ENCODE assay signal across 8 cellular contexts in the genomic region with DNA sequence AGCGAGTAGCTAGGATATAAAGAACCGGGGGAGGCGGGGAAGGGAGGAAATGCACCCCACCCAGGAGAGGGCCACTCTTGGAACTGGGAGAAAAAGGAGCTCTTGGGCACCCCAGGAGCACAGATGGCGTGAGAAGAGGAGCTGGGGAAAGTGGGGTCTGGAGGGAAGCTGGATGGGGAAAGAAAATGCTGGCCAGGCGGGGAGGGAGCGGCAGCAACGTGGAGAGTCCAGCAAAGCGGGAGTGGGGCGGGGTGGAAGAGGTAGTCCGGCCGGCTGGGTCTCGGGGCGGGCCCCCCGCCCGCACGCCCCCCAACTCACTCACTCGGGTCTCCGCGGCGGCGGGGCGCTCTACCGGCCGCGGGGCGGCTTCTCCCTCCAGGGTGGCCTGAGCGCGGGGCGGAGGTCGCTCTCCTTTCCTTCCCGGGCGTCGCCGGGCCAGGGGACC. TPM values are rescaled to one million over a fixed set of nuclear protein-coding genes. Genes with fewer than 3 reads are reported as not detected.
DNase-seq lines count a peak whose midpoint lies in the region; ATAC-seq, FAIRE-seq and TF ChIP-seq lines count a peak whose summit lies in the region.

No MANE protein-coding gene starts in this region.

- H3K9me3 ChIP-seq in A549, result no peaks in the 10 kb centered on the region

- POLR2A ChIA-PET in A549 (lab: Yijun Ruan, JAX), result interaction anchor here (0.7 to 2.6 kb wide), 16 partner anchors 9 to 523 kb away, joined by 3 to 41 read pairs (median 4); a partner anchor contains a TSS

- DNase-seq in A549 (ENCODE audit: low read depth in 1 of 2, low spot score in 1 of 2), result no peak
- no peak for DNase-seq in HFF-Myc (ENCODE audit: extremely low read depth, low read depth)
- DNase-seq in activated T-helper 1 cell treated with anti-CD3 and anti-CD28 coated beads, Interleukin-12 subunit alpha, Interleukin-12 subunit beta, Interleukin-2, Interleukin-4 antibody, amounts not matched to agents 30 ng/mL and 10 ng/mL and 1 ng/mL, durations not matched to agents 14 hours and 24 hours and 36 hours (ENCODE audit: low spot score), result no peak
- peak; percentile 59 for DNase-seq in left ventricle myocardium superior
- DNase-seq in sciatic nerve (ENCODE audit: low spot score), result peak; percentile 74
- DNase-seq in NCI-H2081 treated with DMSO at 0.1 percent for 48 hours (lab: John Stamatoyannopoulos, UW), result no peak
- no peak for DNase-seq in pons (ENCODE audit: low spot score)
- no peak for DNase-seq in GM19238 (ENCODE audit: insufficient read length, low spot score)

- peak overlapping the region; percentile 97 for H3K4me3 Mint-ChIP-seq in activated T-helper 1 cell treated with anti-CD3 and anti-CD28 coated beads, Interleukin-12 subunit alpha, Interleukin-12 subunit beta, Interleukin-2, Interleukin-4 antibody, amounts not matched to agents 30 ng/mL and 10 ng/mL and 1 ng/mL, durations not matched to agents 14 hours and 24 hours and 36 hours

- CTCF ChIA-PET in A549 (lab: Yijun Ruan, JAX), result interaction anchor here (0.6 to 1.7 kb wide), 8 partner anchors 8 to 73 kb away, joined by 3 to 6 read pairs (median 4); no protein-coding TSS in a partner anchor

- H3K27ac Mint-ChIP-seq in activated T-helper 1 cell treated with anti-CD3 and anti-CD28 coated beads, Interleukin-12 subunit alpha, Interleukin-12 subunit beta, Interleukin-2, Interleukin-4 antibody, amounts not matched to agents 30 ng/mL and 10 ng/mL and 1 ng/mL, durations not matched to agents 14 hours and 24 hours and 36 hours, result peak overlapping the region; percentile 98

- peaks cover 17% of the 10 kb centered on the region for H3K36me3 Mint-ChIP-seq in activated T-helper 1 cell treated with anti-CD3 and anti-CD28 coated beads, Interleukin-12 subunit alpha, Interleukin-12 subunit beta, Interleukin-2, Interleukin-4 antibody, amounts not matched to agents 30 ng/mL and 10 ng/mL and 1 ng/mL, durations not matched to agents 14 hours and 24 hours and 36 hours (ENCODE audit: low read depth)

- peaks cover 2% of the 10 kb centered on the region for H3K27me3 Mint-ChIP-seq in activated T-helper 1 cell treated with anti-CD3 and anti-CD28 coated beads, Interleukin-12 subunit alpha, Interleukin-12 subunit beta, Interleukin-2, Interleukin-4 antibody, amounts not matched to agents 30 ng/mL and 10 ng/mL and 1 ng/mL, durations not matched to agents 14 hours and 24 hours and 36 hours (ENCODE audit: insufficient read depth)

- H3K4me2 ChIP-seq in A549, result peak overlapping the region; percentile 94

- no peak for TF ChIP-seq EP300 in A549 (IDR thresholded peaks at IDR 0.05)

- peak overlapping the region; percentile 100 for H3K27ac ChIP-seq in A549

- peaks cover 27% of the 10 kb centered on the region for H3K4me1 Mint-ChIP-seq in activated T-helper 1 cell treated with anti-CD3 and anti-CD28 coated beads, Interleukin-12 subunit alpha, Interleukin-12 subunit beta, Interleukin-2, Interleukin-4 antibody, amounts not matched to agents 30 ng/mL and 10 ng/mL and 1 ng/mL, durations not matched to agents 14 hours and 24 hours and 36 hours (ENCODE audit: low read depth)

- no peak for FAIRE-seq in A549 (lab: Jason Lieb, UNC)

- TF ChIP-seq CTCF in A549 (IDR thresholded peaks at IDR 0.05) (no peak), HFF-Myc (IDR thresholded peaks at IDR 0.05; ENCODE audit: low read depth, low read length, missing control alignments) (no peak)

- TF ChIP-seq RAD21 in A549 (conservative IDR thresholded peaks at IDR 0.05 in 1 of 2, IDR thresholded peaks at IDR 0.05 in 1 of 2), result no peak

- WGBS in A549 (ENCODE audit: missing lambda C conversion rate), result under 1% methylated on average over 21 of the region's 34 CpGs

- no peaks in the 10 kb centered on the region for H3K9me3 Mint-ChIP-seq in activated T-helper 1 cell treated with anti-CD3 and anti-CD28 coated beads, Interleukin-12 subunit alpha, Interleukin-12 subunit beta, Interleukin-2, Interleukin-4 antibody, amounts not matched to agents 30 ng/mL and 10 ng/mL and 1 ng/mL, durations not matched to agents 14 hours and 24 hours and 36 hours

- ATAC-seq in A549, result no peak
- ATAC-seq in left ventricle myocardium superior, result no peak
- no peak for ATAC-seq in sciatic nerve

- peaks cover 15% of the 10 kb centered on the region for H3K4me1 ChIP-seq in A549

- H3K4me3 ChIP-seq in A549 (peak overlapping the region; percentile 96), HFF-Myc (replicated peaks; ENCODE audit: low read depth, low read length) (peak overlapping the region; percentile 98)

- no peak for TF ChIP-seq POLR2A in A549 (IDR thresholded peaks at IDR 0.05; ENCODE audit: low read length)

- intact Hi-C loops in activated T-helper 1 cell treated with anti-CD3 and anti-CD28 coated beads, Interleukin-12 subunit alpha, Interleukin-12 subunit beta, Interleukin-2, Interleukin-4 antibody, amounts not matched to agents 30 ng/mL and 10 ng/mL and 1 ng/mL, durations not matched to agents 14 hours and 24 hours and 36 hours (cut with micrococcal nuclease), result loop anchor here (1.0 to 10.0 kb wide), 4 partner anchors 175 to 1924 kb away; a partner anchor contains a TSS
- intact Hi-C loops in left ventricle myocardium superior (cut with micrococcal nuclease) (no loop called here), sciatic nerve (cut with DNase I) (no loop called here)

TF ChIP-seq in A549, 52 proteins besides CTCF, POLR2A, EP300 and RAD21 (continues in another document):
- TF ChIP-seq CBX8 (IDR thresholded peaks at IDR 0.05), result no peak
- TF ChIP-seq, protein P1, sequence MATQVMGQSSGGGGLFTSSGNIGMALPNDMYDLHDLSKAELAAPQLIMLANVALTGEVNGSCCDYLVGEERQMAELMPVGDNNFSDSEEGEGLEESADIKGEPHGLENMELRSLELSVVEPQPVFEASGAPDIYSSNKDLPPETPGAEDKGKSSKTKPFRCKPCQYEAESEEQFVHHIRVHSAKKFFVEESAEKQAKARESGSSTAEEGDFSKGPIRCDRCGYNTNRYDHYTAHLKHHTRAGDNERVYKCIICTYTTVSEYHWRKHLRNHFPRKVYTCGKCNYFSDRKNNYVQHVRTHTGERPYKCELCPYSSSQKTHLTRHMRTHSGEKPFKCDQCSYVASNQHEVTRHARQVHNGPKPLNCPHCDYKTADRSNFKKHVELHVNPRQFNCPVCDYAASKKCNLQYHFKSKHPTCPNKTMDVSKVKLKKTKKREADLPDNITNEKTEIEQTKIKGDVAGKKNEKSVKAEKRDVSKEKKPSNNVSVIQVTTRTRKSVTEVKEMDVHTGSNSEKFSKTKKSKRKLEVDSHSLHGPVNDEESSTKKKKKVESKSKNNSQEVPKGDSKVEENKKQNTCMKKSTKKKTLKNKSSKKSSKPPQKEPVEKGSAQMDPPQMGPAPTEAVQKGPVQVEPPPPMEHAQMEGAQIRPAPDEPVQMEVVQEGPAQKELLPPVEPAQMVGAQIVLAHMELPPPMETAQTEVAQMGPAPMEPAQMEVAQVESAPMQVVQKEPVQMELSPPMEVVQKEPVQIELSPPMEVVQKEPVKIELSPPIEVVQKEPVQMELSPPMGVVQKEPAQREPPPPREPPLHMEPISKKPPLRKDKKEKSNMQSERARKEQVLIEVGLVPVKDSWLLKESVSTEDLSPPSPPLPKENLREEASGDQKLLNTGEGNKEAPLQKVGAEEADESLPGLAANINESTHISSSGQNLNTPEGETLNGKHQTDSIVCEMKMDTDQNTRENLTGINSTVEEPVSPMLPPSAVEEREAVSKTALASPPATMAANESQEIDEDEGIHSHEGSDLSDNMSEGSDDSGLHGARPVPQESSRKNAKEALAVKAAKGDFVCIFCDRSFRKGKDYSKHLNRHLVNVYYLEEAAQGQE (IDR thresholded peaks at IDR 0.05), result no peak
- TF ChIP-seq RARB (CRISPR knock-in tag; IDR thresholded peaks at IDR 0.05), result no peak
- TF ChIP-seq CHD4 (IDR thresholded peaks at IDR 0.05; ENCODE audit: borderline replicate concordance), result no peak
- TF ChIP-seq FOSB (CRISPR knock-in tag; IDR thresholded peaks at IDR 0.05), result no peak
- TF ChIP-seq GATA3 (IDR thresholded peaks at IDR 0.05; ENCODE audit: borderline replicate concordance), result no peak
- no peak for TF ChIP-seq MYC (IDR thresholded peaks at IDR 0.05; ENCODE audit: borderline replicate concordance, low read length)
- TF ChIP-seq JUNB (IDR thresholded peaks at IDR 0.05), result no peak
- no peak for TF ChIP-seq KDM5A (IDR thresholded peaks at IDR 0.05)

RNA-seq across cellular contexts. Expression of a gene that starts 0.5 kb away (rescaled TPM):
- polyA plus RNA-seq in A549 (2011; rRNA removed) (11.4 and 11.7 TPM in 2 replicates), A549 (2017; fragmentation: RNase III; extraction: RNeasy Plus Mini Kit Qiagen cat#74134 plus additional on column Dnase treatment) (13.6 to 14.7 TPM (median 14.4 TPM) in 3 replicates)
- 8.6 and 10.5 TPM in 2 replicates for polyA plus RNA-seq in A549 (2012; cell fraction: cytosol; rRNA removed)
- polyA plus RNA-seq in A549 (2012; cell fraction: nucleus; rRNA removed), result 13.0 and 13.3 TPM in 2 replicates
- polyA minus RNA-seq in A549 (2011; rRNA and poly(A)+ RNA removed), result 18.0 and 21.6 TPM in 2 replicates
- 46.0 and 46.4 TPM in 2 replicates for total RNA-seq in activated T-helper 1 cell treated with anti-CD3 and anti-CD28 coated beads, Interleukin-12 subunit alpha, Interleukin-12 subunit beta, Interleukin-2, Interleukin-4 antibody, amounts not matched to agents 30 ng/mL and 10 ng/mL and 1 ng/mL, durations not matched to agents 14 hours and 24 hours and 36 hours
- total RNA-seq in left ventricle myocardium superior (71.8 TPM), sciatic nerve (67.7 TPM)

RNA-seq across cellular contexts. Expression of a gene that starts 22.4 kb away (rescaled TPM):
- 69.4 and 82.6 TPM in 2 replicates for polyA plus RNA-seq in A549 (2011; rRNA removed)
- polyA plus RNA-seq in A549 (2012; cell fraction: cytosol; rRNA removed), result 66.3 and 69.3 TPM in 2 replicates
- 17.9 and 41.9 TPM in 2 replicates for polyA plus RNA-seq in A549 (2012; cell fraction: nucleus; rRNA removed)
- 78.4 to 86.6 TPM (median 80.1 TPM) in 3 replicates for polyA plus RNA-seq in A549 (2017; fragmentation: RNase III; extraction: RNeasy Plus Mini Kit Qiagen cat#74134 plus additional on column Dnase treatment)
- polyA minus RNA-seq in A549 (2011; rRNA and poly(A)+ RNA removed), result 31.4 and 38.0 TPM in 2 replicates
- 83.7 and 96.8 TPM in 2 replicates for total RNA-seq in activated T-helper 1 cell treated with anti-CD3 and anti-CD28 coated beads, Interleukin-12 subunit alpha, Interleukin-12 subunit beta, Interleukin-2, Interleukin-4 antibody, amounts not matched to agents 30 ng/mL and 10 ng/mL and 1 ng/mL, durations not matched to agents 14 hours and 24 hours and 36 hours
- 20.2 TPM for total RNA-seq in left ventricle myocardium superior
- 26.9 TPM for total RNA-seq in sciatic nerve

RNA-seq across cellular contexts. Expression of a gene that starts 22.8 kb away (rescaled TPM):
- polyA plus RNA-seq in A549 (2011; rRNA removed), result 30.7 and 32.8 TPM in 2 replicates
- 56.6 and 60.1 TPM in 2 replicates for polyA plus RNA-seq in A549 (2012; cell fraction: cytosol; rRNA removed)
- polyA plus RNA-seq in A549 (2012; cell fraction: nucleus; rRNA removed), result 70.9 and 105 TPM in 2 replicates
- 43.7 to 45.7 TPM (median 43.7 TPM) in 3 replicates for polyA plus RNA-seq in A549 (2017; fragmentation: RNase III; extraction: RNeasy Plus Mini Kit Qiagen cat#74134 plus additional on column Dnase treatment)
- 40.0 and 48.5 TPM in 2 replicates for polyA minus RNA-seq in A549 (2011; rRNA and poly(A)+ RNA removed)
- 99.1 and 101 TPM in 2 replicates for total RNA-seq in activated T-helper 1 cell treated with anti-CD3 and anti-CD28 coated beads, Interleukin-12 subunit alpha, Interleukin-12 subunit beta, Interleukin-2, Interleukin-4 antibody, amounts not matched to agents 30 ng/mL and 10 ng/mL and 1 ng/mL, durations not matched to agents 14 hours and 24 hours and 36 hours
- total RNA-seq in left ventricle myocardium superior, result 887 TPM
- 68.0 TPM for total RNA-seq in sciatic nerve

Comparison
In these comparisons a context has a peak if more than half of its experiments do, and no peak if none do; other contexts are left out.
1. DNase-seq: peak in left ventricle myocardium superior (single experiment) and sciatic nerve (single experiment); none in A549 (0 of 2), HFF-Myc (single experiment), activated T-helper 1 cell treated with anti-CD3 and anti-CD28 coated beads, Interleukin-12 subunit alpha, Interleukin-12 subunit beta, Interleukin-2, Interleukin-4 antibody, amounts not matched to agents 30 ng/mL and 10 ng/mL and 1 ng/mL, durations not matched to agents 14 hours and 24 hours and 36 hours (single experiment), NCI-H2081 treated with DMSO at 0.1 percent for 48 hours (single experiment), pons (single experiment) and GM19238 (single experiment).